14 cellular contexts compared by ENCODE assay signal in the genomic region with DNA sequence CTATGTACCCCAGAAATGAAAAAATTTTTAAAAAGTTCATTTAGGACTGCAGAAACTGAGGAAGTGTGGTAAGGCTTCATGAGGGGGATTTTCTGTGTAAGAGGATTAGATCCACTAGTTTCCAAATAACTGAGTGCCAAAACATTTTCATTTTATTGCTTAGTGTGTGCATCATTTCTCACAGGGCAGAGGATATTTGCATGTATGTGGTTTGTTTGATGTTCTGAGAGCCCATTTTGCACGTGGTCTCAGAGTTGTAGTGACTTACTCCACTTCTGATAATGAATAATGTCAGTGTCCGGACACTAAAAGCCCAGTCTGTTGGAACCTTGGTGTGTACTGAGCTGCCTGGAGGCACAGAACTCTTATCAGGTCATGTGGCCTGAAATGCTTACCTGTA.
DNase-seq lines count a peak whose midpoint lies in the region; ATAC-seq and TF ChIP-seq lines count a peak whose summit lies in the region.
"Had no signal": no experiment of that assay in that cellular context is flagged by ENCODE, and none has a peak within 500 bp of the region (broad histone marks: within the 10 kb centered on the region; RNA-seq: fewer than 3 reads in every experiment).

No MANE protein-coding gene starts in this region.

- H3K27me3 ChIP-seq in DND-41 (ENCODE audit: insufficient read depth, low read length, poor library complexity) (no peaks in the 10 kb centered on the region), Karpas-422 (ENCODE audit: low read length) (no peaks in the 10 kb centered on the region)

- no peaks in the 10 kb centered on the region for H3K9me2 ChIP-seq in Karpas-422 (replicated peaks; ENCODE audit: insufficient read depth, low read length)

- no peak overlapping the region for H3K4me3 ChIP-seq in DND-41 (ENCODE audit: low read depth in 1 of 2, low read length in 2 of 2)
- H3K4me3 ChIP-seq in Karpas-422 (ENCODE audit: low read length): no peak overlapping the region
- H3K4me3 ChIP-seq: A549 had no signal

- H3K27ac ChIP-seq in DND-41 (ENCODE audit: low read length) (peak overlapping the region; percentile 43), Karpas-422 (ENCODE audit: low read length) (no peak overlapping the region)
- H3K27ac ChIP-seq: A549 had no signal

- intact Hi-C loops in sciatic nerve (cut with DNase I): no loop called here

- peak overlapping the region; percentile 13; the same call in 1 of the 2 replicates for H3K9ac ChIP-seq in DND-41 (ENCODE audit: low read depth, low read length)
- H3K9ac ChIP-seq in Karpas-422 (ENCODE audit: low read length): no peak overlapping the region

- no peaks in the 10 kb centered on the region; the same call in 1 of the 2 replicates for H4K20me1 ChIP-seq in DND-41 (ENCODE audit: insufficient read depth, low read length)
- H4K20me1 ChIP-seq in Karpas-422 (ENCODE audit: insufficient read depth, low read depth, low read length): peaks cover 3% of the 10 kb centered on the region; the same call in 1 of the 2 replicates

- H2AFZ ChIP-seq in DND-41 (ENCODE audit: low read depth, low read length) (no peak overlapping the region), Karpas-422 (ENCODE audit: low read length) (no peak overlapping the region)

- H3K79me2 ChIP-seq in DND-41 (ENCODE audit: insufficient read depth, low read length) (peaks cover 35% of the 10 kb centered on the region), Karpas-422 (ENCODE audit: low read length) (no peaks in the 10 kb centered on the region)

- TF ChIP-seq CTCF in DND-41 (IDR thresholded peaks at IDR 0.05; ENCODE audit: borderline replicate concordance, extremely low read depth, low read length, poor library complexity, severe bottlenecking): no peak

- H3K36me3 ChIP-seq in DND-41 (ENCODE audit: insufficient read depth, low read length): peaks cover 6% of the 10 kb centered on the region; the same call in 1 of the 2 replicates
- H3K36me3 ChIP-seq in Karpas-422 (ENCODE audit: insufficient read depth, low read length): no peaks in the 10 kb centered on the region

- H3K4me1 ChIP-seq in DND-41 (ENCODE audit: insufficient read depth, low read length) (peaks cover 63% of the 10 kb centered on the region), Karpas-422 (ENCODE audit: low read length) (peaks cover 12% of the 10 kb centered on the region)
- H3K4me1 ChIP-seq: A549 had no signal

- no peaks in the 10 kb centered on the region for H3K9me3 ChIP-seq in DND-41 (ENCODE audit: insufficient read depth, low read length, severe bottlenecking)
- H3K9me3 ChIP-seq in Karpas-422 (ENCODE audit: low read length): no peaks in the 10 kb centered on the region
- H3K9me3 ChIP-seq: A549 had no signal

- H3K4me2 ChIP-seq in DND-41 (ENCODE audit: insufficient read depth, low read length) (peak overlapping the region; percentile 49), Karpas-422 (ENCODE audit: low read depth, low read length, poor library complexity, severe bottlenecking) (no peak overlapping the region)
- H3K4me2 ChIP-seq: A549 had no signal

- peak; percentile 44 for DNase-seq in DND-41
- no peak for DNase-seq in sciatic nerve (ENCODE audit: low spot score)
- DNase-seq in NOMO-1 treated with dmso at 0.1 percent for 144 hours (lab: John Stamatoyannopoulos, UW; ENCODE audit: unreplicated experiment): no peak
- DNase-seq in stimulated activated CD4-positive, alpha-beta T cell treated with anti-CD3 and anti-CD28 coated beads, Interleukin-15, amount 100 ng/mL, for 24 hours: no peak
- DNase-seq in Karpas-422: no peak
- DNase-seq: EL, hypothalamus, mesenchymal stem cell, NCI-H2029 treated with DMSO at 0.1 percent for 48 hours, T1000 had no signal

- ATAC-seq in DND-41 (ENCODE audit: insufficient read depth, low read depth) (peak; percentile 76), GM19351 (IDR thresholded peaks at IDR 0.05; ENCODE audit: unreplicated experiment) (peak; percentile 95), HG02884 (IDR thresholded peaks at IDR 0.05; ENCODE audit: unreplicated experiment) (peak; percentile 83), HG03565 (IDR thresholded peaks at IDR 0.05; ENCODE audit: unreplicated experiment) (peak; percentile 91), sciatic nerve (no peak)
- ATAC-seq: A549 had no signal
